ENCODE assay signal across 11 cellular contexts in the genomic region with DNA sequence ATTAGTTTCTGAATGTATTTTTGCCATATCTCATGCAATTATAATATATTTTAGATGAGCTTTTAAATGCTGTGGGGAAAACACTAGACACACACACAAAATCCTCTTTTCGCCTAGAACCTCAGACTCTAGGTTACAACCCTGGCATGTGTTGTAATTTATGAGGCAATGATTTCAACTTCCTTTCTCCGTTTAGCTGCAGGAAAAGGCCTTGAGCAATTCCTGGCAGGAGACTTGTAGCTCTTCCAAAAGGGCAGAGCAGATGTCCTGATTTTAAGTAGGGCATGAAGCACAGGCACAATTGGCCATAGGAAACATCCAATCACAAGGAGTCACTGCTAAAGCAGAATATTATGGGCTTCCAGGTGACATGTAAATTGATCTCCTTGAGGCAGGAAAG.
DNase-seq lines count a peak whose midpoint lies in the region; ATAC-seq lines count a peak whose summit lies in the region.
"Had no signal": no experiment of that assay in that cellular context is flagged by ENCODE, and none has a peak within 500 bp of the region (broad histone marks: within the 10 kb centered on the region; RNA-seq: fewer than 3 reads in every experiment).

No MANE protein-coding gene starts in this region.

- H3K27ac ChIP-seq in aorta (ENCODE audit: low read depth in 1 of 2, low read length in 2 of 2): no peak overlapping the region
- H3K27ac ChIP-seq: BLaER1 had no signal

- no peak overlapping the region for H3K4me3 Mint-ChIP-seq in T-helper 2 cell treated with Interferon-gamma antibody and Interleukin-4, amounts not matched to agents 5 μg/mL and 100 μg/mL, for 36 hours
- H3K4me3 Mint-ChIP-seq: immature natural killer cell had no signal

- ATAC-seq in aorta (ENCODE audit: low FRiP score): peak; percentile 87
- no peak for ATAC-seq in GM21786 (IDR thresholded peaks at IDR 0.05; ENCODE audit: unreplicated experiment)

- no peaks in the 10 kb centered on the region for H3K9me3 Mint-ChIP-seq in T-helper 2 cell treated with Interferon-gamma antibody and Interleukin-4, amounts not matched to agents 5 μg/mL and 100 μg/mL, for 36 hours
- H3K9me3 Mint-ChIP-seq: immature natural killer cell had no signal

- no peaks in the 10 kb centered on the region for H3K27me3 ChIP-seq in aorta (ENCODE audit: control insufficient read depth in 1 of 2, insufficient read depth in 2 of 2, low read length in 1 of 2)
- H3K27me3 ChIP-seq: BLaER1 had no signal

- no peaks in the 10 kb centered on the region for H3K36me3 Mint-ChIP-seq in T-helper 2 cell treated with Interferon-gamma antibody and Interleukin-4, amounts not matched to agents 5 μg/mL and 100 μg/mL, for 36 hours (ENCODE audit: low read depth)
- H3K36me3 Mint-ChIP-seq: immature natural killer cell had no signal

- no peaks in the 10 kb centered on the region for H3K4me1 Mint-ChIP-seq in T-helper 2 cell treated with Interferon-gamma antibody and Interleukin-4, amounts not matched to agents 5 μg/mL and 100 μg/mL, for 36 hours (ENCODE audit: low read depth)
- H3K4me1 Mint-ChIP-seq: immature natural killer cell had no signal

- no peak overlapping the region for H3K4me3 ChIP-seq in aorta (ENCODE audit: low read length in 2 of 2)
- H3K4me3 ChIP-seq: BLaER1 had no signal

- DNase-seq in SIG-M5 treated with dmso at 0.1 percent for 504 hours (lab: John Stamatoyannopoulos, UW; ENCODE audit: unreplicated experiment) (peak; percentile 84), SIG-M5 (lab: John Stamatoyannopoulos, UW) (no peak), amniotic epithelial cell (ENCODE audit: low read depth) (peak; percentile 91), kidney tubule cell (ENCODE audit: low spot score) (peak; percentile 22), aorta (no peak), D341Med (ENCODE audit: low spot score) (no peak)
- no peak for DNase-seq in T-helper 2 cell treated with Interferon-gamma antibody and Interleukin-4, amounts not matched to agents 5 μg/mL and 100 μg/mL, for 36 hours (ENCODE audit: low spot score)
- DNase-seq: immature natural killer cell, NCI-H526 treated with DMSO at 0.1 percent for 48 hours had no signal

- H3K36me3 ChIP-seq in aorta (ENCODE audit: control insufficient read depth in 1 of 2, insufficient read depth in 2 of 2, low read length in 1 of 2): no peaks in the 10 kb centered on the region
- H3K36me3 ChIP-seq: BLaER1 had no signal

- intact Hi-C loops in aorta (cut with DNase I): no loop called here

- H3K27me3 Mint-ChIP-seq in T-helper 2 cell treated with Interferon-gamma antibody and Interleukin-4, amounts not matched to agents 5 μg/mL and 100 μg/mL, for 36 hours (ENCODE audit: low read depth): peaks cover 1% of the 10 kb centered on the region

- no peak overlapping the region for H3K27ac Mint-ChIP-seq in T-helper 2 cell treated with Interferon-gamma antibody and Interleukin-4, amounts not matched to agents 5 μg/mL and 100 μg/mL, for 36 hours
- H3K27ac Mint-ChIP-seq: immature natural killer cell had no signal

- 2 to 5% methylated on average over 2 of the region's 2 CpGs for WGBS in aorta, 2 donors

- H3K9me3 ChIP-seq in aorta (ENCODE audit: control insufficient read depth, low read length): no peaks in the 10 kb centered on the region
- H3K9me3 ChIP-seq: BLaER1 had no signal

- peaks cover 0 to 2% of the 10 kb centered on the region in 2 donors for H3K4me1 ChIP-seq in aorta (ENCODE audit: control insufficient read depth in 1 of 2, insufficient read depth in 2 of 2, low read length in 2 of 2)
- H3K4me1 ChIP-seq: BLaER1 had no signal

Comparison
In these comparisons a context has a peak if more than half of its experiments do, and no peak if none do; other contexts are left out.
1. DNase-seq: peak in SIG-M5 treated with dmso at 0.1 percent for 504 hours (single experiment), amniotic epithelial cell (single experiment) and kidney tubule cell (single experiment); none in SIG-M5 (single experiment), aorta (0 of 2), T-helper 2 cell treated with Interferon-gamma antibody and Interleukin-4, amounts not matched to agents 5 μg/mL and 100 μg/mL, for 36 hours (single experiment) and D341Med (single experiment).